14 cellular contexts compared by ENCODE assay signal in the genomic region with DNA sequence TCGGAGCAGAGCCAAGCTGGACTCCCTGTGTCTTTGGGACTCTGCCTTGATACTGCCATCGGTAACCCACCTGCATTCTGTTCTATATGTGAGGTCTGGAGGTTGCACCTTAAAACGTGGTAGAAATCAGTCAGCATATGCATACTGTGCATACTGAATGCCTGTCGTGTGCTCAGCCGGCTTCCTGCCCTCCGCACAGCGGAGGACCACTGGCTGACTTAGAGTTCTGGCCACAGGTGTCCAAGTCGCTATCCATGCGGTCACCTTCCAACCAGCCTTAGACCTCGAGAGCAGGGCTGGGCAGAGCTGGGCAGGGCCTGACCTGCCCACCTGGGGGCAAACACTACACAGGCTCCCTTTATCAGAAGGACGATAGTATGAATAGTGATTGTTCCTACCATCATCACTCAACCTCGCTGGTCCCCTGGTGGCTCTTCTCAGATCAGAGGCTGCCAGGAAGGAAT. TPM values are rescaled to one million over a fixed set of nuclear protein-coding genes. Genes with fewer than 3 reads are reported as not detected.
A peak's percentile ranks its signal among the peaks of the same experiment; 100 is the strongest.
DNase-seq lines count a peak whose midpoint lies in the region; ATAC-seq and TF ChIP-seq lines count a peak whose summit lies in the region.
"Had no signal": no experiment of that assay in that cellular context is flagged by ENCODE, and none has a peak within 500 bp of the region (broad histone marks: within the 10 kb centered on the region; RNA-seq: fewer than 3 reads in every experiment).

No MANE protein-coding gene starts in this region.

- H3K36me3 Mint-ChIP-seq in T-cell, result peaks cover 15% of the 10 kb centered on the region
- peaks cover 28 to 41% of the 10 kb centered on the region in 2 donors for H3K36me3 Mint-ChIP-seq in stimulated activated naive B cell treated with anti-CD40 and anti-IgM and Interleukin-4, amounts not matched to agents 10 μg/mL and 1 μg/mL and 100 μg/mL, for 72 hours

- H3K4me1 Mint-ChIP-seq in T-cell, result peaks cover 84 to 90% (median 85%) of the 10 kb centered on the region in 3 donors
- peaks cover 78 to 98% of the 10 kb centered on the region in 2 donors for H3K4me1 Mint-ChIP-seq in stimulated activated naive B cell treated with anti-CD40 and anti-IgM and Interleukin-4, amounts not matched to agents 10 μg/mL and 1 μg/mL and 100 μg/mL, for 72 hours

- no peaks in the 10 kb centered on the region for H3K9me3 Mint-ChIP-seq in T-cell
- no peaks in the 10 kb centered on the region for H3K9me3 Mint-ChIP-seq in stimulated activated naive B cell treated with anti-CD40 and anti-IgM and Interleukin-4, amounts not matched to agents 10 μg/mL and 1 μg/mL and 100 μg/mL, for 72 hours
- H3K9me3 Mint-ChIP-seq: endodermal cell had no signal

- H3K27ac Mint-ChIP-seq in T-cell, result peak overlapping the region; percentile 96
- H3K27ac Mint-ChIP-seq in stimulated activated naive B cell treated with anti-CD40 and anti-IgM and Interleukin-4, amounts not matched to agents 10 μg/mL and 1 μg/mL and 100 μg/mL, for 72 hours, result peak overlapping the region; percentile 93
- H3K27ac Mint-ChIP-seq: endodermal cell had no signal

- DNase-seq in HL-60 (ENCODE audit: low read depth in 1 of 2, low spot score in 1 of 2), result no peak
- no peak for DNase-seq in T-cell
- no peak for DNase-seq in colonic mucosa
- no peak for DNase-seq in stimulated activated naive B cell treated with anti-CD40 and anti-IgM and Interleukin-4, amounts not matched to agents 10 μg/mL and 1 μg/mL and 100 μg/mL, for 72 hours
- DNase-seq in kidney tubule cell (ENCODE audit: low spot score), result no peak
- DNase-seq: body of pancreas, endodermal cell, GOT3, kidney, NCI-H1930 had no signal

- no peaks in the 10 kb centered on the region for H3K27me3 Mint-ChIP-seq in T-cell
- H3K27me3 Mint-ChIP-seq in stimulated activated naive B cell treated with anti-CD40 and anti-IgM and Interleukin-4, amounts not matched to agents 10 μg/mL and 1 μg/mL and 100 μg/mL, for 72 hours, result no peaks in the 10 kb centered on the region

- intact Hi-C loops in colonic mucosa (cut with DNase I), result no loop called here

- no peaks in the 10 kb centered on the region for H3K9me3 ChIP-seq in colonic mucosa
- H3K9me3 ChIP-seq: body of pancreas had no signal

- CTCF ChIA-PET in T-cell (lab: Charles Lee), result no interaction called here

- POLR2A ChIA-PET in T-cell (lab: Charles Lee), result interaction anchor here in 1 of 2 donors (1.3 kb wide), 1 partner anchor 30 kb away, joined by 4 read pairs; the partner anchor contains the start of gene PTPRCAP

- peak overlapping the region; percentile 92 to 97 (median 96) for H3K4me3 Mint-ChIP-seq in T-cell
- peak overlapping the region in 1 of 2 donors; percentile 65 for H3K4me3 Mint-ChIP-seq in stimulated activated naive B cell treated with anti-CD40 and anti-IgM and Interleukin-4, amounts not matched to agents 10 μg/mL and 1 μg/mL and 100 μg/mL, for 72 hours
- H3K4me3 Mint-ChIP-seq: endodermal cell had no signal

- no peaks in the 10 kb centered on the region for H3K27me3 ChIP-seq in HL-60 (ENCODE audit: insufficient read depth, poor library complexity, severe bottlenecking)
- no peaks in the 10 kb centered on the region for H3K27me3 ChIP-seq in colonic mucosa
- H3K27me3 ChIP-seq: body of pancreas had no signal

- ATAC-seq in T-cell (replicated peaks in 1 of 4), result no peak
- no peak for ATAC-seq in stimulated activated naive B cell treated with anti-CD40 and anti-IgM and Interleukin-4, amounts not matched to agents 10 μg/mL and 1 μg/mL and 100 μg/mL, for 72 hours (replicated peaks)
- no peak for ATAC-seq in GM21423 (IDR thresholded peaks at IDR 0.05; ENCODE audit: unreplicated experiment)
- no peak for ATAC-seq in GM19467 (IDR thresholded peaks at IDR 0.05; ENCODE audit: unreplicated experiment)
- ATAC-seq: body of pancreas had no signal

- no peak for TF ChIP-seq CTCF in HL-60 (IDR thresholded peaks at IDR 0.05; ENCODE audit: insufficient read depth, low read length)
- TF ChIP-seq CTCF in colonic mucosa (IDR thresholded peaks at IDR 0.05), result no peak

- H3K36me3 ChIP-seq in colonic mucosa, result no peaks in the 10 kb centered on the region

- no peaks in the 10 kb centered on the region for H3K4me1 ChIP-seq in colonic mucosa

- H3K27ac ChIP-seq in HL-60 (replicated peaks) (peak overlapping the region; percentile 81), colonic mucosa (peak overlapping the region; percentile 27)
- H3K27ac ChIP-seq: body of pancreas, KMS-11 had no signal

- no peak overlapping the region for H3K4me3 ChIP-seq in HL-60 (replicated peaks; ENCODE audit: insufficient read depth, low read length)
- no peak overlapping the region for H3K4me3 ChIP-seq in colonic mucosa
- H3K4me3 ChIP-seq: body of pancreas had no signal

- peak overlapping the region; percentile 16 to 50 for H3K9ac ChIP-seq in colonic mucosa (ENCODE audit: low read depth in 2 of 2, low read length in 2 of 2)
- H3K9ac ChIP-seq: KMS-11 had no signal

RNA-seq across cellular contexts. Expression of gene TBC1D10C, which starts 3.8 kb away (rescaled TPM):
- 100 to 1,000 TPM; 288 to 449 (median 436) TPM for total RNA-seq in T-cell
- total RNA-seq in colonic mucosa, result 1 to 10 TPM; 3.9 to 5.2 TPM
- total RNA-seq: renal cortical epithelial cell had no signal

RNA-seq across cellular contexts. Expression of gene PPP1CA, which starts 6.1 kb away (rescaled TPM):
- total RNA-seq in T-cell, result 100 to 1,000 TPM; 118 to 198 (median 186) TPM
- 100 to 1,000 TPM; 242 to 280 TPM for total RNA-seq in colonic mucosa

RNA-seq across cellular contexts. Expression of gene CARNS1, which starts 7.7 kb away (rescaled TPM):
- total RNA-seq in T-cell, result 10 to 100 TPM in 2 of 5 donors, 1 to 10 TPM in 3; 5.5 to 19.1 (median 9.8) TPM
- under 1 TPM; 0.20 to 0.32 TPM for total RNA-seq in colonic mucosa

RNA-seq across cellular contexts. Expression of gene RAD9A, which starts 15.9 kb away (rescaled TPM):
- 10 to 100 TPM; 34.9 to 63.8 (median 56.2) TPM for total RNA-seq in T-cell
- 10 to 100 TPM; 21.8 to 35.1 TPM for total RNA-seq in colonic mucosa

RNA-seq across cellular contexts. Expression of gene RPS6KB2, which starts 20.6 kb away (rescaled TPM):
- total RNA-seq in T-cell (10 to 100 TPM; 60.3 to 88.0 (median 81.9) TPM), colonic mucosa (10 to 100 TPM; 38.3 to 70.4 TPM)

Comparison
In these comparisons a context has a peak if more than half of its experiments do, and no peak if none do; other contexts are left out.
1. RNA of gene TBC1D10C, which starts 3.8 kb away (total RNA-seq): 288 to 449 TPM in T-cell; 3.9 to 5.2 TPM in colonic mucosa; every median in the first group is over 10 times any median in the second.
2. RNA of gene CARNS1, which starts 7.7 kb away (total RNA-seq): 5.5 to 19.1 TPM in T-cell; 0.20 to 0.32 TPM in colonic mucosa; every median in the first group is over 4 times any median in the second.